Comparison of ENCODE assay signal across 25 cellular contexts in genomic region chr17:64276961-64277505, GRCh38. TPM values are rescaled to one million over a fixed set of nuclear protein-coding genes. Genes with fewer than 3 reads are reported as not detected.
DNase-seq lines count a peak whose midpoint lies in the region; ATAC-seq and TF ChIP-seq lines count a peak whose summit lies in the region.
"Had no signal": no experiment of that assay in that cellular context is flagged by ENCODE, and none has a peak within 500 bp of the region (broad histone marks: within the 10 kb centered on the region; RNA-seq: fewer than 3 reads in every experiment).

No MANE protein-coding gene starts in this region.

- no peak for TF ChIP-seq CTCF in dorsolateral prefrontal cortex (IDR thresholded peaks at IDR 0.05 in 54 of 56, conservative IDR thresholded peaks at IDR 0.05 in 2 of 56; ENCODE audit: low read depth in 1 of 56, partially characterized antibody in 56 of 56)
- TF ChIP-seq CTCF in HFFc6 (IDR thresholded peaks at IDR 0.05): no peak

- peak; percentile 26 for DNase-seq in ELF-1 (ENCODE audit: low read depth, low spot score)
- DNase-seq in dorsolateral prefrontal cortex: no peak
- DNase-seq in mesendoderm: peak; percentile 57
- DNase-seq in NCI-H1105 treated with DMSO at 0.1 percent for 48 hours (lab: John Stamatoyannopoulos, UW): no peak
- no peak for DNase-seq in HFFc6
- DNase-seq in foreskin melanocyte: no peak
- no peak for DNase-seq in activated T-cell treated with anti-CD3 and anti-CD28 coated beads, Interleukin-2, amount 50 U/mL, for 4 hours
- DNase-seq: activated CD4-positive, alpha-beta T cell treated with anti-CD3 and anti-CD28 coated beads, Interleukin-2, amount 50 U/mL, for 4 hours; activated CD8-positive, alpha-beta memory T cell treated with anti-CD3 and anti-CD28 coated beads, Interleukin-2, amount 10 ng/mL, durations not matched to agents 7 days and 5 days; activated naive CD4-positive, alpha-beta T cell; activated naive CD8-positive, alpha-beta T cell treated with anti-CD3 and anti-CD28 coated beads, Interleukin-2, amount 50 U/mL, for 24 hours; activated T-cell treated with anti-CD3 and anti-CD28 coated beads, Interleukin-2, amount 50 U/mL, for 48 hours; body of pancreas; CD8-positive, alpha-beta memory T cell; cerebellar nuclear complex; hypothalamus; KG1; NCI-H1092 treated with DMSO at 0.1 percent for 48 hours; NCI-H2029; NCI-H526; stimulated activated CD4-positive, alpha-beta T cell treated with anti-CD3 and anti-CD28 coated beads, Interleukin-4, amount 100 ng/mL, for 1 hour; T-helper 17 cell had no signal

- no peak overlapping the region for H4K5ac ChIP-seq in mesendoderm (ENCODE audit: low read length)

- ATAC-seq in activated T-cell treated with anti-CD3 and anti-CD28 coated beads, Interleukin-2, amount 50 U/mL, for 4 hours: no peak
- ATAC-seq: activated CD8-positive, alpha-beta memory T cell treated with anti-CD3 and anti-CD28 coated beads, Interleukin-2, amount 10 ng/mL, durations not matched to agents 7 days and 5 days; activated naive CD8-positive, alpha-beta T cell treated with anti-CD3 and anti-CD28 coated beads, Interleukin-2, amount 50 U/mL, for 24 hours; body of pancreas; T-helper 17 cell had no signal

- H3K4me2 ChIP-seq in mesendoderm (ENCODE audit: low read length): no peak overlapping the region

- H2BK5ac ChIP-seq in mesendoderm (ENCODE audit: low read length): no peak overlapping the region

- H3K4ac ChIP-seq in mesendoderm (ENCODE audit: low read depth, low read length): no peak overlapping the region

- H3K4me3 Mint-ChIP-seq in HFFc6: no peak overlapping the region
- no peak overlapping the region for H3K4me3 Mint-ChIP-seq in activated T-cell treated with anti-CD3 and anti-CD28 coated beads, Interleukin-2, amount 50 U/mL, for 4 hours
- H3K4me3 Mint-ChIP-seq: activated CD8-positive, alpha-beta memory T cell treated with anti-CD3 and anti-CD28 coated beads, Interleukin-2, amount 10 ng/mL, durations not matched to agents 7 days and 5 days; activated naive CD8-positive, alpha-beta T cell treated with anti-CD3 and anti-CD28 coated beads, Interleukin-2, amount 50 U/mL, for 24 hours; CD8-positive, alpha-beta memory T cell; memory B cell; T-helper 17 cell had no signal

- H3K27me3 ChIP-seq in dorsolateral prefrontal cortex (no peaks in the 10 kb centered on the region), mesendoderm (ENCODE audit: insufficient read depth, low read length, poor library complexity) (no peaks in the 10 kb centered on the region), skeletal muscle tissue (ENCODE audit: control insufficient read depth in 3 of 3, insufficient read depth in 3 of 3, low read length in 3 of 3) (no peaks in the 10 kb centered on the region)
- H3K27me3 ChIP-seq: body of pancreas had no signal

- no peak overlapping the region for H2BK120ac ChIP-seq in mesendoderm (ENCODE audit: low read depth, low read length)

- no peak overlapping the region for H4K8ac ChIP-seq in mesendoderm (ENCODE audit: low read depth, low read length)

- peaks cover 1% of the 10 kb centered on the region; the same call in 1 of the 2 replicates for H3K36me3 Mint-ChIP-seq in HFFc6 (ENCODE audit: low read depth)
- no peaks in the 10 kb centered on the region for H3K36me3 Mint-ChIP-seq in activated T-cell treated with anti-CD3 and anti-CD28 coated beads, Interleukin-2, amount 50 U/mL, for 4 hours (ENCODE audit: insufficient read depth)
- H3K36me3 Mint-ChIP-seq: activated CD8-positive, alpha-beta memory T cell treated with anti-CD3 and anti-CD28 coated beads, Interleukin-2, amount 10 ng/mL, durations not matched to agents 7 days and 5 days; CD8-positive, alpha-beta memory T cell; memory B cell had no signal

- H3K27ac ChIP-seq in dorsolateral prefrontal cortex: peak overlapping the region in 55 of 59 donors; percentile 3 to 85 (median 74)
- no peak overlapping the region for H3K27ac ChIP-seq in mesendoderm (ENCODE audit: low read depth, low read length)
- H3K27ac ChIP-seq in skeletal muscle tissue (ENCODE audit: low read depth, low read length): peak overlapping the region; percentile 94
- H3K27ac ChIP-seq: body of pancreas had no signal

- peaks cover 18% of the 10 kb centered on the region for H3K4me1 Mint-ChIP-seq in HFFc6 (ENCODE audit: low read depth)
- no peaks in the 10 kb centered on the region for H3K4me1 Mint-ChIP-seq in activated T-cell treated with anti-CD3 and anti-CD28 coated beads, Interleukin-2, amount 50 U/mL, for 4 hours (ENCODE audit: low read depth)
- H3K4me1 Mint-ChIP-seq: activated naive CD8-positive, alpha-beta T cell treated with anti-CD3 and anti-CD28 coated beads, Interleukin-2, amount 50 U/mL, for 24 hours; CD8-positive, alpha-beta memory T cell had no signal

- H3K9me3 Mint-ChIP-seq in HFFc6: peaks cover 3% of the 10 kb centered on the region; the same call in 1 of the 2 replicates
- no peaks in the 10 kb centered on the region for H3K9me3 Mint-ChIP-seq in activated T-cell treated with anti-CD3 and anti-CD28 coated beads, Interleukin-2, amount 50 U/mL, for 4 hours
- H3K9me3 Mint-ChIP-seq: activated naive CD8-positive, alpha-beta T cell treated with anti-CD3 and anti-CD28 coated beads, Interleukin-2, amount 50 U/mL, for 24 hours; memory B cell had no signal

- H2AK5ac ChIP-seq in mesendoderm (ENCODE audit: low read length): no peak overlapping the region

- H3K36me3 ChIP-seq in mesendoderm (ENCODE audit: control insufficient read depth, insufficient read depth, low read length) (no peaks in the 10 kb centered on the region), skeletal muscle tissue (ENCODE audit: control insufficient read depth in 3 of 3, insufficient read depth in 3 of 3, low read length in 3 of 3) (no peaks in the 10 kb centered on the region)
- H3K36me3 ChIP-seq: HAP-1 had no signal

- H3K18ac ChIP-seq in mesendoderm (ENCODE audit: low read length): no peak overlapping the region

- no peaks in the 10 kb centered on the region; the same call in 1 of the 2 replicates for H3K27me3 Mint-ChIP-seq in HFFc6 (ENCODE audit: insufficient read depth)
- H3K27me3 Mint-ChIP-seq in activated T-cell treated with anti-CD3 and anti-CD28 coated beads, Interleukin-2, amount 50 U/mL, for 4 hours (ENCODE audit: low read depth): no peaks in the 10 kb centered on the region
- H3K27me3 Mint-ChIP-seq: activated CD8-positive, alpha-beta memory T cell treated with anti-CD3 and anti-CD28 coated beads, Interleukin-2, amount 10 ng/mL, durations not matched to agents 7 days and 5 days; activated naive CD8-positive, alpha-beta T cell treated with anti-CD3 and anti-CD28 coated beads, Interleukin-2, amount 50 U/mL, for 24 hours; memory B cell; T-helper 17 cell had no signal

- H3K4me3 ChIP-seq in dorsolateral prefrontal cortex: no peak overlapping the region
- no peak overlapping the region for H3K4me3 ChIP-seq in mesendoderm (ENCODE audit: low read length)
- H3K4me3 ChIP-seq in skeletal muscle tissue (ENCODE audit: low read length in 3 of 3): peak overlapping the region in 1 of 3 donors; percentile 27
- H3K4me3 ChIP-seq: body of pancreas, HAP-1 had no signal

- H3K79me1 ChIP-seq in mesendoderm (ENCODE audit: low read length): no peaks in the 10 kb centered on the region

- H3K9me3 ChIP-seq in skeletal muscle tissue (ENCODE audit: control insufficient read depth in 3 of 3, low read length in 3 of 3): peaks cover 0 to 1% (median 0%) of the 10 kb centered on the region in 3 donors
- H3K9me3 ChIP-seq: body of pancreas, HAP-1 had no signal

- intact Hi-C loops in dorsolateral prefrontal cortex (cut with DNase I): no loop called here

- H3K23ac ChIP-seq in mesendoderm (ENCODE audit: low read length): no peak overlapping the region

- no peak overlapping the region for H3K27ac Mint-ChIP-seq in HFFc6
- H3K27ac Mint-ChIP-seq: activated CD8-positive, alpha-beta memory T cell treated with anti-CD3 and anti-CD28 coated beads, Interleukin-2, amount 10 ng/mL, durations not matched to agents 7 days and 5 days; activated naive CD8-positive, alpha-beta T cell treated with anti-CD3 and anti-CD28 coated beads, Interleukin-2, amount 50 U/mL, for 24 hours; CD8-positive, alpha-beta memory T cell; memory B cell; T-helper 17 cell had no signal

- H2BK15ac ChIP-seq in mesendoderm (replicated peaks; ENCODE audit: low read depth): no peak overlapping the region

- H3K79me2 ChIP-seq in mesendoderm (ENCODE audit: control insufficient read depth, insufficient read depth, low read length): no peaks in the 10 kb centered on the region

- H3K4me1 ChIP-seq in mesendoderm (ENCODE audit: control insufficient read depth, low read depth, low read length) (no peaks in the 10 kb centered on the region), skeletal muscle tissue (ENCODE audit: control insufficient read depth in 3 of 3, insufficient read depth in 3 of 3, low read length in 3 of 3) (peaks cover 11 to 26% (median 21%) of the 10 kb centered on the region in 3 donors)

- no CpG with 5 or more reads among the region's 11 CpGs for WGBS in mesendoderm (ENCODE audit: extremely low coverage, insufficient coverage, low lambda C conversion rate)

- H3K9ac ChIP-seq in mesendoderm (ENCODE audit: low read length): no peak overlapping the region
- peak overlapping the region in 2 of 3 donors; percentile 37 to 67 for H3K9ac ChIP-seq in skeletal muscle tissue (ENCODE audit: low read depth in 1 of 3, low read length in 3 of 3)

- no peak overlapping the region for H3K56ac ChIP-seq in mesendoderm (ENCODE audit: low read length)

RNA-seq across cellular contexts. Expression of gene TEX2, which starts 14.0 kb away (rescaled TPM):
- total RNA-seq in dorsolateral prefrontal cortex: 100 to 1,000 TPM in 2 of 120 experiments, 10 to 100 TPM in 118; 59.9 to 107 (median 79.7) TPM
- polyA plus RNA-seq in mesendoderm (2013, experiment 1 of 2): 8.1 TPM
- 8.0 TPM for polyA plus RNA-seq in mesendoderm (2013, experiment 2 of 2)
- total RNA-seq in skeletal muscle tissue: 20.4 TPM
- 10 to 100 TPM; 41.2 to 58.7 (median 44.4) TPM for total RNA-seq in HFFc6 (2021; fragmentation: NEBNext Ultra II Directional; extraction: Animal tissue kit (Norgen Biotek cat#: 25700))
- total RNA-seq in activated T-cell treated with anti-CD3 and anti-CD28 coated beads, Interleukin-2, amount 50 U/mL, for 4 hours: 10 to 100 TPM; 18.4 to 20.4 (median 19.9) TPM

Comparison
In these comparisons a context has a peak if more than half of its experiments do, and no peak if none do; other contexts are left out.
1. DNase-seq: peak in ELF-1 (single experiment) and mesendoderm (single experiment); none in dorsolateral prefrontal cortex (0 of 10), NCI-H1105 treated with DMSO at 0.1 percent for 48 hours (single experiment), HFFc6 (single experiment), foreskin melanocyte (single experiment) and activated T-cell treated with anti-CD3 and anti-CD28 coated beads, Interleukin-2, amount 50 U/mL, for 4 hours (single experiment).